In the genomic region with DNA sequence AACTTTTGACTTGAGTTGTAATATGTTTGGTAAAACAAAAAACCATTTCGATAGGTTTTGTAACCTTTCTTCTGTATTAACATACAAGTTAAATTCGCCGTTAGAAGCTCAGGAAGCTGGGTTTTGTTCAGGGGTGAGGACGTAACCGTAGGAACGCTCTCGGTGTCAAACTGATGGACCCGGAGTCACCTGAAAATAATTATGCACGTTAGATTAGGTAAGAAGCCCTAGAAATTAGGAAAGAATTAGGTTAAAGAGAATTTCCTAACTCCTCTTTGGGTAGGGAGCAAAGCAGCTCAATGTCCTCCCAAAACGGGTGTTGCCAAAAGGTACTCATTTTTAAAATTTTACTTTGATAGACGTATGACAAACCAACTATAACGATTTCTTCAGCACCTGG, we compare ENCODE assay signal across 8 cellular contexts.
A peak's percentile ranks its signal among the peaks of the same experiment; 100 is the strongest.
DNase-seq lines count a peak whose midpoint lies in the region; ATAC-seq and TF ChIP-seq lines count a peak whose summit lies in the region.

No MANE protein-coding gene starts in this region.

- peak; percentile 47 for DNase-seq in NCI-H69 (lab: John Stamatoyannopoulos, UW)
- DNase-seq in epithelial cell of esophagus (ENCODE audit: low read depth), result peak; percentile 29
- DNase-seq in central memory CD4-positive, alpha-beta T cell, result no peak
- DNase-seq in activated effector memory CD4-positive, alpha-beta T cell treated with Interleukin-2 at 50 U/mL for 16 hours, result no peak

- H3K36me3 ChIP-seq in ES-I3 (ENCODE audit: insufficient read depth, low read length) (no peaks in the 10 kb centered on the region), parathyroid adenoma (ENCODE audit: control insufficient read depth, insufficient read depth, low read length) (no peaks in the 10 kb centered on the region)

- H3K4me2 ChIP-seq in parathyroid adenoma (ENCODE audit: low read length), result peak overlapping the region; percentile 81

- peaks cover 21% of the 10 kb centered on the region for H3K79me2 ChIP-seq in parathyroid adenoma

- peaks cover 17% of the 10 kb centered on the region; the same call in 1 of the 2 replicates for H3K4me1 ChIP-seq in ES-I3 (ENCODE audit: insufficient read depth, low read length)
- peaks cover 5% of the 10 kb centered on the region for H3K4me1 ChIP-seq in parathyroid adenoma

- peak overlapping the region; percentile 80 for H3K4me3 ChIP-seq in epithelial cell of esophagus (ENCODE audit: low read length)
- H3K4me3 ChIP-seq in parathyroid adenoma (ENCODE audit: low read depth, low read length), result peak overlapping the region; percentile 73

- peak overlapping the region; percentile 97 for H2AFZ ChIP-seq in parathyroid adenoma

- H3K27me3 ChIP-seq in parathyroid adenoma (ENCODE audit: control insufficient read depth, insufficient read depth, low read length), result no peaks in the 10 kb centered on the region

- H3K9ac ChIP-seq in ES-I3 (ENCODE audit: low read depth, low read length) (peak overlapping the region; percentile 90), parathyroid adenoma (peak overlapping the region; percentile 16)

- no peaks in the 10 kb centered on the region for H3K9me3 ChIP-seq in ES-I3 (ENCODE audit: control insufficient read depth, insufficient read depth, low read length)
- H3K9me3 ChIP-seq in parathyroid adenoma (ENCODE audit: control insufficient read depth, low read length), result no peaks in the 10 kb centered on the region

- peak overlapping the region; percentile 92 for H3K27ac ChIP-seq in parathyroid adenoma

- TF ChIP-seq CTCF in epithelial cell of esophagus (IDR thresholded peaks at IDR 0.05; ENCODE audit: insufficient read depth, low read depth, low read length, missing control alignments) (no peak), parathyroid adenoma (IDR thresholded peaks at IDR 0.05) (no peak)

- ATAC-seq in GM18498 (IDR thresholded peaks at IDR 0.05; ENCODE audit: unreplicated experiment) (no peak), HG02884 (IDR thresholded peaks at IDR 0.05; ENCODE audit: unreplicated experiment) (no peak)

Comparison
In these comparisons a context has a peak if more than half of its experiments do, and no peak if none do; other contexts are left out.
1. DNase-seq: peak in NCI-H69 (single experiment) and epithelial cell of esophagus (single experiment); none in central memory CD4-positive, alpha-beta T cell (single experiment) and activated effector memory CD4-positive, alpha-beta T cell treated with Interleukin-2 at 50 U/mL for 16 hours (single experiment).